In genomic region chr17:80367510-80367909, GRCh38 we compare ENCODE assay signal across 22 cellular contexts.
"Had no signal": no experiment of that assay in that cellular context is flagged by ENCODE, and none has a peak within 500 bp of the region (broad histone marks: within the 10 kb centered on the region; RNA-seq: fewer than 3 reads in every experiment).

No MANE protein-coding gene starts in this region.

- FAIRE-seq: keratinocyte, TTC549, urothelium cell line had no signal

- H3K4me3 ChIP-seq: adrenal gland, dorsolateral prefrontal cortex, tibial artery had no signal

- DNase-seq: activated CD4-positive, alpha-beta T cell treated with anti-CD3 and anti-CD28 coated beads for 36 hours; activated CD4-positive, alpha-beta T cell treated with anti-CD3 and anti-CD28 coated beads, Interleukin-2, amount 50 U/mL, for 48 hours; activated T-cell treated with anti-CD3 and anti-CD28 coated beads for 4 hours; adrenal gland; erythroblast; foreskin melanocyte; head of caudate nucleus; mesendoderm; naive thymus-derived CD4-positive, alpha-beta T cell; stimulated activated CD4-positive, alpha-beta T cell treated with anti-CD3 and anti-CD28 coated beads, Interleukin-1b, Interleukin-23, amount 100 ng/mL, for 48 hours; stimulated activated CD8-positive, alpha-beta memory T cell treated with anti-CD3 and anti-CD28 coated beads, Interleukin-4, amount 100 ng/mL, for 48 hours; stimulated activated naive CD4-positive, alpha-beta T cell treated with Interleukin-2 at 50 U/mL for 16 hours had no signal

- H3K27ac Mint-ChIP-seq: activated CD4-positive, alpha-beta T cell treated with anti-CD3 and anti-CD28 coated beads for 36 hours; WTC11 had no signal

- H3K9me3 Mint-ChIP-seq: activated naive CD4-positive, alpha-beta T cell treated with anti-CD3 and anti-CD28 coated beads, Interleukin-2, amount 50 U/mL, for 72 hours; naive thymus-derived CD4-positive, alpha-beta T cell; WTC11 had no signal

- H3K27ac ChIP-seq: adrenal gland, dorsolateral prefrontal cortex, neutrophil, parathyroid adenoma, tibial artery had no signal

- H2AFZ ChIP-seq: parathyroid adenoma had no signal

- H3K27me3 Mint-ChIP-seq: activated CD4-positive, alpha-beta T cell treated with anti-CD3 and anti-CD28 coated beads for 36 hours; naive thymus-derived CD4-positive, alpha-beta T cell had no signal

- H3K9ac ChIP-seq: parathyroid adenoma had no signal

- H3K9me3 ChIP-seq: adrenal gland, neutrophil, tibial artery had no signal

- H3K4me1 ChIP-seq: adrenal gland, parathyroid adenoma had no signal

- H3K4me1 Mint-ChIP-seq: activated CD4-positive, alpha-beta T cell treated with anti-CD3 and anti-CD28 coated beads for 36 hours; WTC11 had no signal

- H3K4me3 Mint-ChIP-seq: activated CD4-positive, alpha-beta T cell treated with anti-CD3 and anti-CD28 coated beads for 36 hours; naive thymus-derived CD4-positive, alpha-beta T cell; WTC11 had no signal

- ATAC-seq: activated CD4-positive, alpha-beta T cell treated with anti-CD3 and anti-CD28 coated beads for 36 hours; activated naive CD4-positive, alpha-beta T cell treated with anti-CD3 and anti-CD28 coated beads, Interleukin-2, amount 50 U/mL, for 72 hours; left lobe of liver; naive thymus-derived CD4-positive, alpha-beta T cell; WTC11 had no signal

- H3K27me3 ChIP-seq: adrenal gland, dorsolateral prefrontal cortex, neutrophil, tibial artery had no signal
